ENCODE assay signal across 8 cellular contexts in the genomic region with DNA sequence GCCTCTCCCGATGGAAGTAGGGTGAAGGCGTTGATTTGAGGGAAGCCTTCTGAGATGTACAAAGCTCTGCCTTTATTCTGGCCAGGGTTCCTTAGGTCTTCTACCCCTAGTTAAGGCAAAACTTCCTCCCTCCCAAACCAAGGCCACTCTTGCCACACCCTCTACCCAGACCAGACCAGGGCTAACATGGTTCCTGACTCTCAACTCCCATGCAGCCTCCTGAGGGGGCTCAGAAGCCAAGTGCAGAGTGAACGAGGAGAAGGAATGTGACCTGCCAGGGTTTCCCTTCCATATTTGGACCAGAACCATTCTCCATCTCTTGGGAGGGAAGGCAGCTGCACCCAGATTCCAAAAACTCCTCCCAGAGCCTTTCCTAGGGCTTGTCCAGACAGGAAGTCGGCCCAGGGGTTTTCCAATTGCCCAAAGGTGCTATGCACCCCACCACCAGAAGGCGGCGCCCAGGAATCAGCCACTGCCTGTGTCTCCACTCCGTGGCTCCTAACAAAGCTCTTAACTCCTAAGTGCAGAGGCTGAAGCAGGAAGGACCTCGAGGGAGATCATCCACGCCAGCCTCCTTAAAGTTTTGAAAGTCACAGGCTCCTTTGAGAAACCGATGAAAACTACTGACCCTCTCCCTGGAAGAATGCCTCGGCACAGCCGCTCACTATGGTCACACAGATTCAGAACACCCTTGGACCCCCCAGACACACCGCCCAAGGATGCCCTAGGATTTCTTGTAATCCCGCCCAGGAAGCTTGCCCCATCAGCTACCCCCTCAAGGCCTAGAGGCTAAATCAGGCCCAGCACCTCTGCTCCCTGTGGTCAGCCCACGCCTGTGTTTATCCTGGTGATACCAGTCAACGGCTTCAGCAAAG.
DNase-seq lines count a peak whose midpoint lies in the region; ATAC-seq and TF ChIP-seq lines count a peak whose summit lies in the region.

No MANE protein-coding gene starts in this region.

- H3K4me3 Mint-ChIP-seq in activated naive CD8-positive, alpha-beta T cell treated with anti-CD3 and anti-CD28 coated beads, Interleukin-2, amount 10 ng/mL, durations not matched to agents 7 days and 5 days = no peak overlapping the region

- H3F3A ChIP-seq in Loucy (ENCODE audit: low read depth) = no peaks in the 10 kb centered on the region

- H3K9me3 Mint-ChIP-seq in activated naive CD8-positive, alpha-beta T cell treated with anti-CD3 and anti-CD28 coated beads, Interleukin-2, amount 10 ng/mL, durations not matched to agents 7 days and 5 days = no peaks in the 10 kb centered on the region

- peaks cover 7% of the 10 kb centered on the region for H3K4me1 Mint-ChIP-seq in activated naive CD8-positive, alpha-beta T cell treated with anti-CD3 and anti-CD28 coated beads, Interleukin-2, amount 10 ng/mL, durations not matched to agents 7 days and 5 days

- no peaks in the 10 kb centered on the region for H3K9me2 ChIP-seq in Loucy (replicated peaks; ENCODE audit: low read depth, low read length)

- no peaks in the 10 kb centered on the region for H3K9me3 ChIP-seq in Loucy (ENCODE audit: insufficient read depth, low read depth, low read length)

- H3K36me3 Mint-ChIP-seq in activated naive CD8-positive, alpha-beta T cell treated with anti-CD3 and anti-CD28 coated beads, Interleukin-2, amount 10 ng/mL, durations not matched to agents 7 days and 5 days = no peaks in the 10 kb centered on the region

- peak; percentile 66 for ATAC-seq in activated naive CD8-positive, alpha-beta T cell treated with anti-CD3 and anti-CD28 coated beads, Interleukin-2, amount 10 ng/mL, durations not matched to agents 7 days and 5 days (ENCODE audit: low read depth)
- ATAC-seq in GM21825 (IDR thresholded peaks at IDR 0.05; ENCODE audit: unreplicated experiment) (no peak), HG02840 (IDR thresholded peaks at IDR 0.05; ENCODE audit: low FRiP score, unreplicated experiment) (no peak)

- no peak overlapping the region for H3K9ac ChIP-seq in Loucy (ENCODE audit: low read depth, low read length, poor library complexity, severe bottlenecking)

- no peaks in the 10 kb centered on the region for H3K79me2 ChIP-seq in Loucy (ENCODE audit: insufficient read depth, low read length)

- POLR2A ChIA-PET in activated naive CD8-positive, alpha-beta T cell treated with anti-CD3 and anti-CD28 coated beads, Interleukin-2, amount 10 ng/mL, durations not matched to agents 7 days and 5 days (lab: Charles Lee) = no interaction called here

- no peak overlapping the region for H3K4me2 ChIP-seq in Loucy (ENCODE audit: low read depth, low read length, poor library complexity, severe bottlenecking)

- H3K27me3 Mint-ChIP-seq in activated naive CD8-positive, alpha-beta T cell treated with anti-CD3 and anti-CD28 coated beads, Interleukin-2, amount 10 ng/mL, durations not matched to agents 7 days and 5 days = peaks cover 9% of the 10 kb centered on the region

- H3K27me3 ChIP-seq in Loucy (ENCODE audit: insufficient read depth, low read length, poor library complexity, severe bottlenecking) = peaks cover 5% of the 10 kb centered on the region

- H2AFZ ChIP-seq in Loucy (ENCODE audit: low read length) = peak overlapping the region; percentile 36; the same call in 1 of the 2 replicates

- no peak overlapping the region for H3K27ac Mint-ChIP-seq in activated naive CD8-positive, alpha-beta T cell treated with anti-CD3 and anti-CD28 coated beads, Interleukin-2, amount 10 ng/mL, durations not matched to agents 7 days and 5 days

- no peaks in the 10 kb centered on the region for H4K20me1 ChIP-seq in Loucy (ENCODE audit: insufficient read depth, low read length, poor library complexity, severe bottlenecking)

- no peaks in the 10 kb centered on the region for H3K36me3 ChIP-seq in Loucy (ENCODE audit: insufficient read depth, low read length)

- peak; percentile 66 for DNase-seq in GM10266 (ENCODE audit: extremely low spot score)
- DNase-seq in SW480 (ENCODE audit: low spot score) = peak; percentile 47
- peak; percentile 77 for DNase-seq in activated naive CD8-positive, alpha-beta T cell treated with anti-CD3 and anti-CD28 coated beads, Interleukin-2, amount 10 ng/mL, durations not matched to agents 7 days and 5 days
- peak; percentile 55 for DNase-seq in hepatic stellate cell (ENCODE audit: low spot score)
- DNase-seq in stimulated activated CD4-positive, alpha-beta T cell treated with anti-CD3 and anti-CD28 coated beads, Interleukin-1b, Interleukin-23, amount 100 ng/mL, for 48 hours = peak; percentile 56

- no peak overlapping the region for H3K4me3 ChIP-seq in Loucy (ENCODE audit: low read length, poor library complexity, severe bottlenecking)

- TF ChIP-seq CTCF in GM10266 (IDR thresholded peaks at IDR 0.05; ENCODE audit: control insufficient read depth, insufficient read depth, low read depth, missing control alignments) (peak; percentile 84), Loucy (conservative IDR thresholded peaks at IDR 0.05; ENCODE audit: low read length) (peak; percentile 98)

- H3K4me1 ChIP-seq in Loucy (ENCODE audit: insufficient read depth, low read length, poor library complexity, severe bottlenecking) = peaks cover 8% of the 10 kb centered on the region
